Comparison of ENCODE assay signal across 8 cellular contexts in genomic region chr20:50730765-50731054, GRCh38. TPM values are rescaled to one million over a fixed set of nuclear protein-coding genes. Genes with fewer than 3 reads are reported as not detected.
DNase-seq lines count a peak whose midpoint lies in the region; ATAC-seq and TF ChIP-seq lines count a peak whose summit lies in the region.

No MANE protein-coding gene starts in this region.

- no peaks in the 10 kb centered on the region for H3K27me3 ChIP-seq in CD8-positive, alpha-beta T cell (ENCODE audit: insufficient read depth, low read length)
- no peaks in the 10 kb centered on the region for H3K27me3 ChIP-seq in neural cell (ENCODE audit: insufficient read depth, low read depth, low read length)

- CTCF ChIA-PET in CD8-positive, alpha-beta T cell (lab: Charles Lee) = no interaction called here

- peak overlapping the region; percentile 91 for H3K4me3 Mint-ChIP-seq in CD8-positive, alpha-beta T cell
- H3K4me3 Mint-ChIP-seq in dendritic cell treated with granulocyte-macrophage colony-stimulating factor and Interleukin-4, amounts not matched to agents 40 ng/mL and 50 ng/mL, for 4 days = peak overlapping the region; percentile 95

- H3K4me2 ChIP-seq in neural cell (ENCODE audit: low read length) = peak overlapping the region; percentile 46

- no peak for TF ChIP-seq RAD21 in neural cell (conservative IDR thresholded peaks at IDR 0.05)

- H3K27ac ChIP-seq in CD8-positive, alpha-beta T cell (ENCODE audit: low read depth, low read length) = peak overlapping the region; percentile 45
- peak overlapping the region; percentile 42 for H3K27ac ChIP-seq in neural cell (ENCODE audit: low read length)

- TF ChIP-seq EP300 in neural cell (conservative IDR thresholded peaks at IDR 0.05; ENCODE audit: poor library complexity, severe bottlenecking) = no peak

- TF ChIP-seq CTCF in CD8-positive, alpha-beta T cell (IDR thresholded peaks at IDR 0.05) = no peak
- TF ChIP-seq CTCF in LNCaP clone FGC (IDR thresholded peaks at IDR 0.05; ENCODE audit: control insufficient read depth, extremely low read depth, insufficient read depth) (no peak), neural cell (IDR thresholded peaks at IDR 0.05; ENCODE audit: poor library complexity, severe bottlenecking) (no peak)

- peaks cover 28% of the 10 kb centered on the region for H3K4me1 Mint-ChIP-seq in CD8-positive, alpha-beta T cell (ENCODE audit: low read depth)
- H3K4me1 Mint-ChIP-seq in dendritic cell treated with granulocyte-macrophage colony-stimulating factor and Interleukin-4, amounts not matched to agents 40 ng/mL and 50 ng/mL, for 4 days (ENCODE audit: low read depth) = peaks cover 20% of the 10 kb centered on the region

- peaks cover 8% of the 10 kb centered on the region for H3K36me3 Mint-ChIP-seq in CD8-positive, alpha-beta T cell
- H3K36me3 Mint-ChIP-seq in dendritic cell treated with granulocyte-macrophage colony-stimulating factor and Interleukin-4, amounts not matched to agents 40 ng/mL and 50 ng/mL, for 4 days (ENCODE audit: low read depth) = peaks cover 7% of the 10 kb centered on the region

- H3K4me3 ChIP-seq in CD8-positive, alpha-beta T cell (ENCODE audit: low read depth, low read length) = peak overlapping the region; percentile 81
- peak overlapping the region; percentile 68 for H3K4me3 ChIP-seq in LNCaP clone FGC (ENCODE audit: low read depth, low read length)
- peak overlapping the region; percentile 90 for H3K4me3 ChIP-seq in neural cell (ENCODE audit: low read length)

- H3K9me2 ChIP-seq in neural cell (ENCODE audit: insufficient read depth, low read length) = no peaks in the 10 kb centered on the region

- H3K9me3 ChIP-seq in CD8-positive, alpha-beta T cell (ENCODE audit: low read length) = no peaks in the 10 kb centered on the region
- H3K9me3 ChIP-seq in neural cell (ENCODE audit: low read length) = no peaks in the 10 kb centered on the region

- H4K20me1 ChIP-seq in neural cell (ENCODE audit: insufficient read depth) = no peaks in the 10 kb centered on the region

- DNase-seq in CD8-positive, alpha-beta T cell = no peak
- no peak for DNase-seq in LNCaP clone FGC (ENCODE audit: low read depth)
- no peak for DNase-seq in COLO668 (lab: John Stamatoyannopoulos, UW; ENCODE audit: unreplicated experiment)
- no peak for DNase-seq in NCI-H1436 (lab: John Stamatoyannopoulos, UW)

- H3F3A ChIP-seq in neural cell (ENCODE audit: insufficient read depth, low read length, poor library complexity, severe bottlenecking) = peaks cover 3% of the 10 kb centered on the region

- peaks cover 16% of the 10 kb centered on the region for H3K4me1 ChIP-seq in CD8-positive, alpha-beta T cell (ENCODE audit: insufficient read depth, low read length)

- H3K36me3 ChIP-seq in CD8-positive, alpha-beta T cell (ENCODE audit: insufficient read depth, low read length) = no peaks in the 10 kb centered on the region
- H3K36me3 ChIP-seq in neural cell (ENCODE audit: insufficient read depth, low read length) = no peaks in the 10 kb centered on the region

- intact Hi-C loops in CD8-positive, alpha-beta T cell (cut with DNase I, micrococcal nuclease) = loop anchor here (1.0 to 10.0 kb wide), 13 partner anchors 19 to 1543 kb away; partner anchors contain the start of genes ADNP (in 2 of the 2), BCAS4 (in 2 of the 2), CEBPB (in 2 of the 2) and DPM1 (in 2 of the 2)
- intact Hi-C loops in dendritic cell treated with granulocyte-macrophage colony-stimulating factor and Interleukin-4, amounts not matched to agents 40 ng/mL and 50 ng/mL, for 4 days (cut with micrococcal nuclease) = no loop called here

- peak overlapping the region; percentile 91 for H2AFZ ChIP-seq in neural cell (ENCODE audit: low read depth, low read length)

- no peaks in the 10 kb centered on the region for H3K27me3 Mint-ChIP-seq in CD8-positive, alpha-beta T cell (ENCODE audit: low read depth)
- peaks cover 29% of the 10 kb centered on the region for H3K27me3 Mint-ChIP-seq in dendritic cell treated with granulocyte-macrophage colony-stimulating factor and Interleukin-4, amounts not matched to agents 40 ng/mL and 50 ng/mL, for 4 days

- H3K9ac ChIP-seq in neural cell (ENCODE audit: low read length) = peak overlapping the region; percentile 71

- H3K79me2 ChIP-seq in neural cell (replicated peaks; ENCODE audit: insufficient read depth, low read length) = peaks cover 22% of the 10 kb centered on the region

- ATAC-seq in CD8-positive, alpha-beta T cell = no peak
- ATAC-seq in GM21423 (IDR thresholded peaks at IDR 0.05; ENCODE audit: unreplicated experiment) (no peak), GM21825 (IDR thresholded peaks at IDR 0.05; ENCODE audit: unreplicated experiment) (no peak)

- H3K27ac Mint-ChIP-seq in CD8-positive, alpha-beta T cell = peak overlapping the region; percentile 86
- peak overlapping the region; percentile 60 for H3K27ac Mint-ChIP-seq in dendritic cell treated with granulocyte-macrophage colony-stimulating factor and Interleukin-4, amounts not matched to agents 40 ng/mL and 50 ng/mL, for 4 days

- H3K9me3 Mint-ChIP-seq in CD8-positive, alpha-beta T cell = no peaks in the 10 kb centered on the region
- no peaks in the 10 kb centered on the region for H3K9me3 Mint-ChIP-seq in dendritic cell treated with granulocyte-macrophage colony-stimulating factor and Interleukin-4, amounts not matched to agents 40 ng/mL and 50 ng/mL, for 4 days

- POLR2A ChIA-PET in CD8-positive, alpha-beta T cell (lab: Charles Lee) = interaction anchor here (1.4 kb wide), 1 partner anchor 228 kb away, joined by 3 read pairs; the partner anchor contains the start of genes DPM1 and MOCS3

TF ChIP-seq in neural cell, 6 proteins besides CTCF, POLR2A, EP300 and RAD21:
- TF ChIP-seq SMC3 (conservative IDR thresholded peaks at IDR 0.05; ENCODE audit: poor library complexity) (no peak), EZH2 (IDR thresholded peaks at IDR 0.05; ENCODE audit: borderline replicate concordance, insufficient read depth, low read length, poor library complexity, severe bottlenecking) (no peak), MXI1 (conservative IDR thresholded peaks at IDR 0.05; ENCODE audit: poor library complexity, severe bottlenecking) (peak; percentile 88), POLR2AphosphoS5 (IDR thresholded peaks at IDR 0.05) (peak; percentile 60), TAF1 (IDR thresholded peaks at IDR 0.05; ENCODE audit: low read depth) (no peak), REST (IDR thresholded peaks at IDR 0.05; ENCODE audit: borderline replicate concordance) (no peak)

RNA-seq across cellular contexts. Expression of gene PARD6B, which starts 0.7 kb away (rescaled TPM):
- total RNA-seq in CD8-positive, alpha-beta T cell = 1 to 10 TPM; 5.6 to 6.3 TPM
- 5.9 and 7.0 TPM in 2 replicates for polyA plus RNA-seq in neural cell
- polyA minus RNA-seq in neural cell = 23.7 and 25.1 TPM in 2 replicates

RNA-seq across cellular contexts. Expression of gene RIPOR3, which starts 39.4 kb away (rescaled TPM):
- total RNA-seq in CD8-positive, alpha-beta T cell = not detected
- not detected in 2 replicates for polyA plus RNA-seq in neural cell
- polyA minus RNA-seq in neural cell = not detected in 2 replicates
